ENCODE assay signal across 8 cellular contexts in genomic region chr1:228664399-228664914, GRCh38.
DNase-seq lines count a peak whose midpoint lies in the region; ATAC-seq and TF ChIP-seq lines count a peak whose summit lies in the region.

No MANE protein-coding gene starts in this region.

- POLR2A ChIA-PET in BJ (lab: Charles Lee): no interaction called here

- H3K36me3 Mint-ChIP-seq in HFFc6 (ENCODE audit: low read depth) (no peaks in the 10 kb centered on the region), memory B cell (no peaks in the 10 kb centered on the region)

- no peak overlapping the region for H3K4me3 Mint-ChIP-seq in HFFc6
- H3K4me3 Mint-ChIP-seq in memory B cell: no peak overlapping the region

- no peaks in the 10 kb centered on the region for H3K9me3 Mint-ChIP-seq in HFFc6
- no peaks in the 10 kb centered on the region for H3K9me3 Mint-ChIP-seq in memory B cell

- H3K4me3 ChIP-seq in BJ (ENCODE audit: low read depth, low read length): no peak overlapping the region

- peak; percentile 39 for ATAC-seq in memory B cell (ENCODE audit: low read depth)
- no peak for ATAC-seq in HG02840 (IDR thresholded peaks at IDR 0.05; ENCODE audit: low FRiP score, unreplicated experiment)

- H3K27me3 Mint-ChIP-seq in HFFc6 (ENCODE audit: insufficient read depth) (peaks cover 2% of the 10 kb centered on the region; the same call in 1 of the 2 replicates), memory B cell (peaks cover 3% of the 10 kb centered on the region)

- DNase-seq in BJ (ENCODE audit: low read depth): no peak
- DNase-seq in HFFc6: peak; percentile 37
- peak; percentile 56 for DNase-seq in NCI-H748 treated with DMSO at 0.1 percent for 48 hours (lab: John Stamatoyannopoulos, UW)
- peak; percentile 83 to 87 for DNase-seq in activated CD4-positive, alpha-beta T cell treated with anti-CD3 and anti-CD28 coated beads, Interleukin-2, amount 50 U/mL, for 48 hours
- peak; percentile 69 for DNase-seq in effector CD8-positive, alpha-beta T cell (lab: John Stamatoyannopoulos, UW)
- peak; percentile 67 to 77 for DNase-seq in memory B cell (ENCODE audit: low spot score in 2 of 2)
- peak; percentile 57 to 64 for DNase-seq in stimulated activated CD8-positive, alpha-beta memory T cell treated with anti-CD3 and anti-CD28 coated beads, Interleukin-2, amount 100 ng/mL, for 1 hour (ENCODE audit: low read depth in 2 of 2)

- TF ChIP-seq CTCF in BJ (IDR thresholded peaks at IDR 0.05; ENCODE audit: insufficient read depth, low read depth, low read length) (peak; percentile 74), HFFc6 (IDR thresholded peaks at IDR 0.05) (peak; percentile 94)

- H3K27ac Mint-ChIP-seq in HFFc6 (no peak overlapping the region), memory B cell (no peak overlapping the region)

- no peaks in the 10 kb centered on the region for H3K27me3 ChIP-seq in BJ (ENCODE audit: control insufficient read depth, insufficient read depth, low read length)

- no peaks in the 10 kb centered on the region for H3K36me3 ChIP-seq in BJ (ENCODE audit: control insufficient read depth, insufficient read depth, low read length)

- H3K4me1 Mint-ChIP-seq in HFFc6 (ENCODE audit: low read depth): no peaks in the 10 kb centered on the region
- H3K4me1 Mint-ChIP-seq in memory B cell: no peaks in the 10 kb centered on the region

- CTCF ChIA-PET in BJ (lab: Yijun Ruan, JAX): interaction anchor here (0.5 to 3.7 kb wide), 24 partner anchors 9 to 817 kb away, joined by 3 to 63 read pairs (median 4); partner anchors contain the start of gene RHOU
